ENCODE assay signal across 25 cellular contexts in the genomic region with DNA sequence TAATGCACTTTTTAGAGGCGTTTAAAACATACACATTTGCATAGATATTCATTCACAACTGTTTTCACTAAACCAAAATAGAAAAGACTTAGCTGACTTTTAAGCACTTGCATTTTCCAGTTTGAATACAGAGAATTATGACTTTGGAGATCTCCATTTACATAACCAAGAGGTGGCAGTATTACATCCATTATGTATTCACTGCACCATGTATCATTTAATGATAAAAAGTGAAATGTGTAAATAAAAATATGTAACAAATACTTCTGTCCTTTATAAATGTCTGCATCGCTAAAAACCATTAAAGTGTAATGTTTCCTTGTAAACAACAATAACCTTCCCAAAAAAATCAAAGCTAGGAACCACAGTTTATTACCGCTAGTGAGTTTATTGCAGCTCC.
A peak's percentile ranks its signal among the peaks of the same experiment; 100 is the strongest.
DNase-seq lines count a peak whose midpoint lies in the region; ATAC-seq and TF ChIP-seq lines count a peak whose summit lies in the region.
"Had no signal": no experiment of that assay in that cellular context is flagged by ENCODE, and none has a peak within 500 bp of the region (broad histone marks: within the 10 kb centered on the region; RNA-seq: fewer than 3 reads in every experiment).

No MANE protein-coding gene starts in this region.

- H3K4me2 ChIP-seq in OCI-LY3 (ENCODE audit: low read length), result no peak overlapping the region
- H3K4me2 ChIP-seq in hepatocyte, result no peak overlapping the region
- H3K4me2 ChIP-seq: BLaER1 had no signal

- no peak for ATAC-seq in thoracic aorta (ENCODE audit: insufficient number of reproducible peaks, low FRiP score, low read depth)
- ATAC-seq in HG03520 (IDR thresholded peaks at IDR 0.05; ENCODE audit: unreplicated experiment), result no peak
- ATAC-seq: mucosa of descending colon had no signal

- DNase-seq in NCI-H1694 treated with DMSO at 0.1 percent for 48 hours (lab: John Stamatoyannopoulos, UW) (peak; percentile 0), NCI-H1694 (lab: John Stamatoyannopoulos, UW) (no peak), hepatocyte (ENCODE audit: low spot score) (no peak), thoracic aorta (ENCODE audit: low spot score) (no peak), kidney glomerular epithelial cell (lab: John Stamatoyannopoulos, UW) (no peak)
- DNase-seq in stimulated activated naive CD4-positive, alpha-beta T cell treated with Interleukin-2 at 50 U/mL for 16 hours (lab: John Stamatoyannopoulos, UW), result no peak
- DNase-seq: activated CD4-positive, alpha-beta T cell treated with anti-CD3 and anti-CD28 coated beads for 48 hours; anterior cingulate cortex; Calu3; H7; immature natural killer cell; IMR-90; MG63; mucosa of descending colon; NCI-H146; Peyer's patch; spleen; stimulated activated CD4-positive, alpha-beta T cell treated with anti-CD3 and anti-CD28 coated beads, Interleukin-4, amount 100 ng/mL, for 1 hour; T-helper 2 cell; trophoblast cell had no signal

- H3K9ac ChIP-seq in OCI-LY3 (ENCODE audit: low read length), result no peak overlapping the region
- H3K9ac ChIP-seq: BLaER1 had no signal

- TF ChIP-seq CTCF in OCI-LY3 (IDR thresholded peaks at IDR 0.05; ENCODE audit: low read depth, low read length), result peak; percentile 52
- peak; percentile 35 for TF ChIP-seq CTCF in hepatocyte (IDR thresholded peaks at IDR 0.05; ENCODE audit: poor library complexity)
- peak; percentile 14 for TF ChIP-seq CTCF in thoracic aorta (IDR thresholded peaks at IDR 0.05)

- H3K27me3 ChIP-seq in OCI-LY3 (ENCODE audit: low read depth, low read length) (no peaks in the 10 kb centered on the region), hepatocyte (no peaks in the 10 kb centered on the region), thoracic aorta (replicated peaks; ENCODE audit: insufficient read depth) (no peaks in the 10 kb centered on the region)
- H3K27me3 ChIP-seq: MG63, Peyer's patch, SJSA1, spleen had no signal

- no peaks in the 10 kb centered on the region for H3K9me2 ChIP-seq in hepatocyte (replicated peaks; ENCODE audit: insufficient read depth)

- no peaks in the 10 kb centered on the region for H3K36me3 ChIP-seq in OCI-LY3 (replicated peaks; ENCODE audit: low read depth, low read length)
- H3K36me3 ChIP-seq in hepatocyte (replicated peaks; ENCODE audit: insufficient read depth, low read depth), result no peaks in the 10 kb centered on the region
- H3K36me3 ChIP-seq in thoracic aorta, result no peaks in the 10 kb centered on the region
- H3K36me3 ChIP-seq: BLaER1, MG63, Peyer's patch, SJSA1, spleen had no signal

- no peak overlapping the region for H3K27ac ChIP-seq in OCI-LY3 (ENCODE audit: low read length)
- H3K27ac ChIP-seq in hepatocyte, result no peak overlapping the region
- no peak overlapping the region for H3K27ac ChIP-seq in thoracic aorta
- H3K27ac ChIP-seq: BLaER1, HL-60, Peyer's patch, SJSA1, spleen had no signal

- H3K9me3 ChIP-seq in OCI-LY3 (ENCODE audit: insufficient read depth, low read length) (no peaks in the 10 kb centered on the region), hepatocyte (ENCODE audit: low read depth) (no peaks in the 10 kb centered on the region), thoracic aorta (no peaks in the 10 kb centered on the region)
- H3K9me3 ChIP-seq: BLaER1, MG63, mucosa of descending colon, Peyer's patch, SJSA1, spleen had no signal

- H3K4me1 ChIP-seq in OCI-LY3 (ENCODE audit: low read length) (no peaks in the 10 kb centered on the region), hepatocyte (ENCODE audit: insufficient read depth) (no peaks in the 10 kb centered on the region), thoracic aorta (ENCODE audit: control insufficient read depth in 1 of 2, low read depth in 2 of 2) (no peaks in the 10 kb centered on the region)
- H3K4me1 ChIP-seq: BLaER1, Peyer's patch, SJSA1, spleen had no signal

- H4K20me1 ChIP-seq in OCI-LY3 (ENCODE audit: insufficient read depth, low read length) (no peaks in the 10 kb centered on the region), hepatocyte (ENCODE audit: insufficient read depth, poor library complexity, severe bottlenecking) (no peaks in the 10 kb centered on the region)
- H4K20me1 ChIP-seq: BLaER1 had no signal

- no peak overlapping the region for H3K4me3 ChIP-seq in OCI-LY3 (ENCODE audit: low read length)
- H3K4me3 ChIP-seq in hepatocyte, result no peak overlapping the region
- H3K4me3 ChIP-seq in thoracic aorta, result no peak overlapping the region
- H3K4me3 ChIP-seq: BLaER1, MG63, mucosa of descending colon, Peyer's patch, SJSA1, spleen had no signal

- H3K79me2 ChIP-seq in OCI-LY3 (ENCODE audit: low read length), result no peaks in the 10 kb centered on the region
- H3K79me2 ChIP-seq in hepatocyte, result no peaks in the 10 kb centered on the region

- H2AFZ ChIP-seq in OCI-LY3 (ENCODE audit: low read depth, low read length) (no peak overlapping the region), hepatocyte (no peak overlapping the region)

- 50% methylated on average over 3 of the region's 3 CpGs for WGBS in hepatocyte (ENCODE audit: low lambda C conversion rate, missing lambda C conversion rate)
